ENCODE assay signal across 20 cellular contexts in genomic region chr11:127114035-127114434, GRCh38.
"Had no signal": no experiment of that assay in that cellular context is flagged by ENCODE, and none has a peak within 500 bp of the region (broad histone marks: within the 10 kb centered on the region; RNA-seq: fewer than 3 reads in every experiment).

No MANE protein-coding gene starts in this region.

- H3K36me3 ChIP-seq: lower lobe of right lung, thyroid gland, upper lobe of right lung had no signal

- H3K9me3 ChIP-seq: lower lobe of right lung, thyroid gland, upper lobe of right lung had no signal

- ATAC-seq: activated T-cell treated with anti-CD3 and anti-CD28 coated beads, Interleukin-2, amount 50 U/mL, for 72 hours; left lobe of liver; lower lobe of right lung; naive thymus-derived CD4-positive, alpha-beta T cell; upper lobe of right lung had no signal

- H3K27me3 ChIP-seq: thyroid gland had no signal

- DNase-seq: activated CD4-positive, alpha-beta memory T cell treated with anti-CD3 and anti-CD28 coated beads for 36 hours; activated CD4-positive, alpha-beta T cell treated with anti-CD3 and anti-CD28 coated beads for 48 hours; activated effector memory CD4-positive, alpha-beta T cell treated with Interleukin-2 at 50 U/mL for 16 hours; activated naive CD4-positive, alpha-beta T cell treated with anti-CD3 and anti-CD28 coated beads for 36 hours; activated naive CD8-positive, alpha-beta T cell treated with anti-CD3 and anti-CD28 coated beads, Interleukin-2, amount 10 ng/mL, durations not matched to agents 7 days and 5 days; activated T-cell treated with anti-CD3 and anti-CD28 coated beads, Interleukin-2, amount 50 U/mL, for 72 hours; amniotic stem cell; cerebellar nuclear complex; cortex of kidney; endodermal cell; foreskin fibroblast; lower lobe of right lung; mesendoderm; naive thymus-derived CD4-positive, alpha-beta T cell; occipital lobe; retina; stimulated activated CD4-positive, alpha-beta T cell treated with anti-CD3 and anti-CD28 coated beads, Interleukin-4, amount 100 ng/mL, for 4 hours; thyroid gland; upper lobe of right lung had no signal

- H3K4me1 ChIP-seq: lower lobe of right lung, thyroid gland, upper lobe of right lung had no signal

- H3K27ac ChIP-seq: lower lobe of right lung, thyroid gland, upper lobe of right lung had no signal

- H3K4me3 ChIP-seq: lower lobe of right lung, thyroid gland, upper lobe of right lung had no signal
